Comparison of ENCODE assay signal across 29 cellular contexts in genomic region chr3:100609963-100610362, GRCh38. TPM values are rescaled to one million over a fixed set of nuclear protein-coding genes. Genes with fewer than 3 reads are reported as not detected.
"Had no signal": no experiment of that assay in that cellular context is flagged by ENCODE, and none has a peak within 500 bp of the region (broad histone marks: within the 10 kb centered on the region; RNA-seq: fewer than 3 reads in every experiment).

No MANE protein-coding gene starts in this region.

- DNase-seq: activated CD4-positive, alpha-beta memory T cell treated with anti-CD3 and anti-CD28 coated beads, Interleukin-2, amount 10 ng/mL, durations not matched to agents 7 days and 5 days; activated CD4-positive, alpha-beta T cell treated with anti-CD3 and anti-CD28 coated beads for 36 hours; activated CD8-positive, alpha-beta memory T cell treated with anti-CD3 and anti-CD28 coated beads, Interleukin-2, amount 10 ng/mL, durations not matched to agents 7 days and 5 days; activated naive CD4-positive, alpha-beta T cell; activated naive CD8-positive, alpha-beta T cell treated with anti-CD3 and anti-CD28 coated beads for 36 hours; activated T-cell treated with anti-CD3 and anti-CD28 coated beads, Interleukin-2, amount 50 U/mL, for 1 hour; amniotic stem cell; foreskin fibroblast; glutamatergic neuron; left ventricle myocardium inferior; naive thymus-derived CD8-positive, alpha-beta T cell; right cardiac atrium; stimulated activated CD4-positive, alpha-beta T cell treated with anti-CD3 and anti-CD28 coated beads, Interleukin-15, amount 100 ng/mL, for 24 hours; stimulated activated CD4-positive, alpha-beta T cell treated with anti-CD3 and anti-CD28 coated beads, Interleukin-2, amount 100 ng/mL, for 48 hours; stimulated activated naive CD8-positive, alpha-beta T cell treated with anti-CD3 and anti-CD28 coated beads, Interleukin-15, amount 100 ng/mL, for 72 hours; trophoblast cell had no signal

- H3K4me3 Mint-ChIP-seq: activated CD4-positive, alpha-beta memory T cell treated with anti-CD3 and anti-CD28 coated beads, Interleukin-2, amount 10 ng/mL, durations not matched to agents 7 days and 5 days; activated CD4-positive, alpha-beta T cell treated with anti-CD3 and anti-CD28 coated beads for 36 hours; activated CD8-positive, alpha-beta memory T cell treated with anti-CD3 and anti-CD28 coated beads, Interleukin-2, amount 10 ng/mL, durations not matched to agents 7 days and 5 days; activated naive CD8-positive, alpha-beta T cell treated with anti-CD3 and anti-CD28 coated beads for 36 hours; activated T-helper 17 cell treated with anti-CD3 and anti-CD28 coated beads, Interleukin-2, amount 50 U/mL, for 72 hours; memory B cell; naive thymus-derived CD8-positive, alpha-beta T cell; stimulated activated naive CD8-positive, alpha-beta T cell treated with anti-CD3 and anti-CD28 coated beads, Interleukin-15, amount 100 ng/mL, for 72 hours; WTC11 had no signal

- H3K27ac Mint-ChIP-seq: activated CD4-positive, alpha-beta memory T cell treated with anti-CD3 and anti-CD28 coated beads, Interleukin-2, amount 10 ng/mL, durations not matched to agents 7 days and 5 days; activated CD8-positive, alpha-beta memory T cell treated with anti-CD3 and anti-CD28 coated beads, Interleukin-2, amount 10 ng/mL, durations not matched to agents 7 days and 5 days; activated naive CD8-positive, alpha-beta T cell treated with anti-CD3 and anti-CD28 coated beads for 36 hours; activated T-helper 17 cell treated with anti-CD3 and anti-CD28 coated beads, Interleukin-2, amount 50 U/mL, for 72 hours; memory B cell; stimulated activated naive CD8-positive, alpha-beta T cell treated with anti-CD3 and anti-CD28 coated beads, Interleukin-15, amount 100 ng/mL, for 72 hours; WTC11 had no signal

- H3K27ac ChIP-seq: cardiac muscle cell, epithelial cell of prostate, left ventricle myocardium inferior, prostate gland, suprapubic skin had no signal

- ATAC-seq: activated CD4-positive, alpha-beta T cell treated with anti-CD3 and anti-CD28 coated beads for 36 hours; activated CD8-positive, alpha-beta memory T cell treated with anti-CD3 and anti-CD28 coated beads, Interleukin-2, amount 10 ng/mL, durations not matched to agents 7 days and 5 days; activated T-helper 17 cell treated with anti-CD3 and anti-CD28 coated beads, Interleukin-2, amount 50 U/mL, for 72 hours; naive thymus-derived CD8-positive, alpha-beta T cell; right cardiac atrium; stimulated activated naive CD8-positive, alpha-beta T cell treated with anti-CD3 and anti-CD28 coated beads, Interleukin-15, amount 100 ng/mL, for 72 hours; WTC11 had no signal

- H3K36me3 Mint-ChIP-seq: activated CD8-positive, alpha-beta memory T cell treated with anti-CD3 and anti-CD28 coated beads, Interleukin-2, amount 10 ng/mL, durations not matched to agents 7 days and 5 days; activated naive CD8-positive, alpha-beta T cell treated with anti-CD3 and anti-CD28 coated beads for 36 hours; memory B cell; naive thymus-derived CD8-positive, alpha-beta T cell; WTC11 had no signal

- H3K4me1 Mint-ChIP-seq: activated T-helper 17 cell treated with anti-CD3 and anti-CD28 coated beads, Interleukin-2, amount 50 U/mL, for 72 hours had no signal

- H3K36me3 ChIP-seq: cardiac muscle cell, left ventricle myocardium inferior, prostate gland, suprapubic skin had no signal

- H3K4me1 ChIP-seq: left ventricle myocardium inferior, prostate gland, suprapubic skin had no signal

- H3K4me3 ChIP-seq: cardiac muscle cell, left ventricle myocardium inferior, prostate gland, suprapubic skin had no signal

- H3K27me3 ChIP-seq: cardiac muscle cell had no signal

- H3K9me3 Mint-ChIP-seq: activated CD4-positive, alpha-beta memory T cell treated with anti-CD3 and anti-CD28 coated beads, Interleukin-2, amount 10 ng/mL, durations not matched to agents 7 days and 5 days; activated naive CD8-positive, alpha-beta T cell treated with anti-CD3 and anti-CD28 coated beads for 36 hours; activated T-helper 17 cell treated with anti-CD3 and anti-CD28 coated beads, Interleukin-2, amount 50 U/mL, for 72 hours; memory B cell; naive thymus-derived CD8-positive, alpha-beta T cell; stimulated activated naive CD8-positive, alpha-beta T cell treated with anti-CD3 and anti-CD28 coated beads, Interleukin-15, amount 100 ng/mL, for 72 hours; WTC11 had no signal

- H3K9me3 ChIP-seq: left ventricle myocardium inferior, prostate gland, suprapubic skin had no signal

RNA-seq across cellular contexts. Expression of gene ADGRG7, which starts 0.6 kb away (rescaled TPM):
- total RNA-seq: activated CD4-positive, alpha-beta memory T cell treated with anti-CD3 and anti-CD28 coated beads, Interleukin-2, amount 10 ng/mL, durations not matched to agents 7 days and 5 days; activated CD4-positive, alpha-beta T cell treated with anti-CD3 and anti-CD28 coated beads for 36 hours; activated CD8-positive, alpha-beta memory T cell treated with anti-CD3 and anti-CD28 coated beads, Interleukin-2, amount 10 ng/mL, durations not matched to agents 7 days and 5 days; activated naive CD8-positive, alpha-beta T cell treated with anti-CD3 and anti-CD28 coated beads for 36 hours; activated T-helper 17 cell treated with anti-CD3 and anti-CD28 coated beads, Interleukin-2, amount 50 U/mL, for 72 hours; chondrocyte; dermis microvascular lymphatic vessel endothelial cell; kidney epithelial cell; left ventricle myocardium inferior; mononuclear cell; naive thymus-derived CD8-positive, alpha-beta T cell; osteocyte; right cardiac atrium; skeletal muscle tissue; WTC11 had no signal
- polyA plus RNA-seq: naive thymus-derived CD8-positive, alpha-beta T cell; right cardiac atrium had no signal
